In the genomic region with DNA sequence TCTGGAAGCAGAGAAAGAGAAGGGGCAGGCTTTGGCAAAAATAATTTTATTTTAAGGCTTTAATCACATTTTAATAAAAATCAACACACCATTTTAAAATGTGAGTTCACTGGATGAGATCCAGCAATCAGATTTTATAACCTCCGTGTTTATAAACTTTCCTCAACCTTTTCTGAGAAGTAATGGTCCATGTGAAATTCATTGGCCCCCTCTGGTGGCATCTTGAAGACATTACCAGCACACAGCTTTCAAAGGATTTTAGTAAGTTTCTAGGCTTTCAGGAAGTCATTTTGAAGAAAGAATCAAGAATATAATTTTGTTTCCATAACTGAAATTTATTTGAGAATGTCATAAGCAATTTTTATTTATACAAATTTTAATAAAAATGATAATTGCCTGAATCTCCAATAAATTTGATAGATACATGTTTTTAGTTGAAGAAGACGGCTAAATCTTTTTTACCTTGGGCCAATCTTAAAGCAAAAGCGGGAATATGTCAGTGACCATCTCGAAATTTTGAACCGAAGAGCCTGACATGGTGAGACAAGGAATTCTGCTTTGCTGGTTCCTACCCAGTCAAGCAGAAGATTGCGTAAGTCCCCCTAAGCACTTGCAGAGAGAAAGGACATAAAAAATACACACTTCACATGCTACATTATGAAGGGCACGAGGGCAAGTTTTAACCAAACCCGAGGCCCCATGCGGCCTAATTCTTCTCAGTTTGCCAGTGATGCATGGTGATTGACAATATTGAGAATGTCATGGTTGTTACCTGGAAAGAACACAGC, we compare ENCODE assay signal across 9 cellular contexts.
A peak's percentile ranks its signal among the peaks of the same experiment; 100 is the strongest.
DNase-seq lines count a peak whose midpoint lies in the region; ATAC-seq and TF ChIP-seq lines count a peak whose summit lies in the region.
"Had no signal": no experiment of that assay in that cellular context is flagged by ENCODE, and none has a peak within 500 bp of the region (broad histone marks: within the 10 kb centered on the region; RNA-seq: fewer than 3 reads in every experiment).

No MANE protein-coding gene starts in this region.

- H3K27ac ChIP-seq in Peyer's patch (no peak overlapping the region), prostate gland (no peak overlapping the region)
- H3K27ac ChIP-seq: BLaER1 treated with 17β-estradiol and CSF1 and Interleukin-3, amounts not matched to agents 10 nM and 100 nM had no signal

- intact Hi-C loops in prostate gland (cut with DNase I): no loop called here

- H3K4me3 ChIP-seq in Peyer's patch (no peak overlapping the region), epithelial cell of proximal tubule (ENCODE audit: low read depth, low read length) (no peak overlapping the region), prostate gland (no peak overlapping the region)
- H3K4me3 ChIP-seq: BLaER1 treated with 17β-estradiol and CSF1 and Interleukin-3, amounts not matched to agents 10 nM and 100 nM had no signal

- ATAC-seq in GM19455 (IDR thresholded peaks at IDR 0.05; ENCODE audit: unreplicated experiment): peak; percentile 52
- peak; percentile 34 for ATAC-seq in HG03460 (IDR thresholded peaks at IDR 0.05; ENCODE audit: unreplicated experiment)

- H3K36me3 ChIP-seq in Peyer's patch: no peaks in the 10 kb centered on the region
- H3K36me3 ChIP-seq in prostate gland: no peaks in the 10 kb centered on the region
- H3K36me3 ChIP-seq: BLaER1 treated with 17β-estradiol and CSF1 and Interleukin-3, amounts not matched to agents 10 nM and 100 nM had no signal

- TF ChIP-seq CTCF in Peyer's patch (IDR thresholded peaks at IDR 0.05): peak in 4 of 6 experiments; percentile 10 to 41 (median 38)
- peak; percentile 77 for TF ChIP-seq CTCF in epithelial cell of proximal tubule (conservative IDR thresholded peaks at IDR 0.05; ENCODE audit: low read depth, low read length)
- TF ChIP-seq CTCF in prostate gland (IDR thresholded peaks at IDR 0.05): peak; percentile 12 to 51 (median 42)

- TF ChIP-seq POLR2A in Peyer's patch (IDR thresholded peaks at IDR 0.05): no peak
- TF ChIP-seq POLR2A in prostate gland (IDR thresholded peaks at IDR 0.05): no peak

- peak; percentile 1 for DNase-seq in NCI-H187 treated with DMSO at 0.1 percent for 48 hours (lab: John Stamatoyannopoulos, UW)
- DNase-seq in NCI-H187 (lab: John Stamatoyannopoulos, UW): no peak
- no peak for DNase-seq in Peyer's patch
- no peak for DNase-seq in epithelial cell of proximal tubule (ENCODE audit: low read depth)
- no peak for DNase-seq in prostate gland (ENCODE audit: low spot score)
- no peak for DNase-seq in T-helper 9 cell

- no peaks in the 10 kb centered on the region for H3K27me3 ChIP-seq in Peyer's patch
- H3K27me3 ChIP-seq in prostate gland (replicated peaks; ENCODE audit: insufficient read depth): no peaks in the 10 kb centered on the region
- H3K27me3 ChIP-seq: BLaER1 treated with 17β-estradiol and CSF1 and Interleukin-3, amounts not matched to agents 10 nM and 100 nM had no signal

- 63% methylated on average over 9 of the region's 9 CpGs for WGBS in prostate gland

- no peaks in the 10 kb centered on the region for H3K9me3 ChIP-seq in Peyer's patch
- no peaks in the 10 kb centered on the region for H3K9me3 ChIP-seq in prostate gland
- H3K9me3 ChIP-seq: BLaER1 treated with 17β-estradiol and CSF1 and Interleukin-3, amounts not matched to agents 10 nM and 100 nM had no signal

- H3K4me1 ChIP-seq in Peyer's patch: no peaks in the 10 kb centered on the region
- no peaks in the 10 kb centered on the region for H3K4me1 ChIP-seq in prostate gland (replicated peaks)
- H3K4me1 ChIP-seq: BLaER1 treated with 17β-estradiol and CSF1 and Interleukin-3, amounts not matched to agents 10 nM and 100 nM had no signal
